In genomic region chr11:23233075-23233474, GRCh38 we compare ENCODE assay signal across 20 cellular contexts.
DNase-seq lines count a peak whose midpoint lies in the region; ATAC-seq and TF ChIP-seq lines count a peak whose summit lies in the region.
"Had no signal": no experiment of that assay in that cellular context is flagged by ENCODE, and none has a peak within 500 bp of the region (broad histone marks: within the 10 kb centered on the region; RNA-seq: fewer than 3 reads in every experiment).

No MANE protein-coding gene starts in this region.

- peak overlapping the region; percentile 24; the same call in 1 of the 2 replicates for H2BK120ac ChIP-seq in IMR-90 (ENCODE audit: low read depth, low read length)

- no peaks in the 10 kb centered on the region for H3K36me3 Mint-ChIP-seq in activated naive CD8-positive, alpha-beta T cell treated with anti-CD3 and anti-CD28 coated beads, Interleukin-2, amount 50 U/mL, for 24 hours (ENCODE audit: low read depth)
- H3K36me3 Mint-ChIP-seq: activated naive CD4-positive, alpha-beta T cell treated with anti-CD3 and anti-CD28 coated beads, Interleukin-2, amount 50 U/mL, for 72 hours; neural progenitor cell; stimulated activated memory B cell treated with anti-CD40 and anti-IgM and Interleukin-4, amounts not matched to agents 10 μg/mL and 1 μg/mL and 100 μg/mL, for 72 hours had no signal

- no peaks in the 10 kb centered on the region for H3K9me1 ChIP-seq in IMR-90 (ENCODE audit: insufficient read depth, low read length)

- intact Hi-C loops in IMR-90 (cut with micrococcal nuclease) (no loop called here), colonic mucosa (cut with DNase I) (no loop called here)

- POLR2A ChIA-PET in IMR-90 (lab: Charles Lee; ENCODE audit: unreplicated experiment), result no interaction called here

- TF ChIP-seq POLR2A in IMR-90 (IDR thresholded peaks at IDR 0.05; ENCODE audit: low read depth, low read length), result no peak

- H4K5ac ChIP-seq in IMR-90 (ENCODE audit: low read depth, low read length), result no peak overlapping the region

- H3K27me3 ChIP-seq in IMR-90 (ENCODE audit: control insufficient read depth, insufficient read depth, low read length), result no peaks in the 10 kb centered on the region
- H3K27me3 ChIP-seq in colonic mucosa, result no peaks in the 10 kb centered on the region
- H3K27me3 ChIP-seq: neural progenitor cell, SJCRH30, tibial artery had no signal

- in situ Hi-C loops in IMR-90 (cut with MboI; ENCODE audit: low sequenced_read_pairs), result no loop called here

- TF ChIP-seq CTCF in AG09309 (IDR thresholded peaks at IDR 0.05; ENCODE audit: control insufficient read depth, insufficient read depth, low read depth, low read length, missing control alignments), result no peak
- TF ChIP-seq CTCF in IMR-90 (conservative IDR thresholded peaks at IDR 0.05; ENCODE audit: low read depth, low read length), result no peak
- TF ChIP-seq CTCF in cardiac fibroblast (IDR thresholded peaks at IDR 0.05; ENCODE audit: low read depth, low read length), result no peak
- TF ChIP-seq CTCF in colonic mucosa (IDR thresholded peaks at IDR 0.05), result no peak

- ATAC-seq in IMR-90 (ENCODE audit: low read depth), result peak; percentile 40; the same call in 1 of the 2 replicates
- ATAC-seq in activated naive CD8-positive, alpha-beta T cell treated with anti-CD3 and anti-CD28 coated beads, Interleukin-2, amount 50 U/mL, for 24 hours, result no peak
- ATAC-seq: activated naive CD4-positive, alpha-beta T cell treated with anti-CD3 and anti-CD28 coated beads, Interleukin-2, amount 50 U/mL, for 72 hours; effector memory CD8-positive, alpha-beta T cell; left colon; psoas muscle; stimulated activated memory B cell treated with anti-CD40 and anti-IgM and Interleukin-4, amounts not matched to agents 10 μg/mL and 1 μg/mL and 100 μg/mL, for 72 hours had no signal

- H3K9ac ChIP-seq in IMR-90 (ENCODE audit: low read depth, low read length) (no peak overlapping the region), colonic mucosa (ENCODE audit: low read depth in 2 of 2, low read length in 2 of 2) (no peak overlapping the region)
- H3K9ac ChIP-seq: neural progenitor cell had no signal

- H3K4me3 Mint-ChIP-seq in activated naive CD8-positive, alpha-beta T cell treated with anti-CD3 and anti-CD28 coated beads, Interleukin-2, amount 50 U/mL, for 24 hours, result no peak overlapping the region
- H3K4me3 Mint-ChIP-seq: effector memory CD8-positive, alpha-beta T cell; neural progenitor cell; stimulated activated memory B cell treated with anti-CD40 and anti-IgM and Interleukin-4, amounts not matched to agents 10 μg/mL and 1 μg/mL and 100 μg/mL, for 72 hours had no signal

- H2BK15ac ChIP-seq in IMR-90 (ENCODE audit: low read depth, low read length), result no peak overlapping the region

- H3K4me2 ChIP-seq in IMR-90 (ENCODE audit: low read depth, low read length), result no peak overlapping the region
- H3K4me2 ChIP-seq: neural progenitor cell had no signal

- H2AK9ac ChIP-seq in IMR-90 (replicated peaks; ENCODE audit: low read depth, low read length, poor library complexity), result no peak overlapping the region

- H3K4me3 ChIP-seq in AG09309 (ENCODE audit: control insufficient read depth, low read depth, low read length) (no peak overlapping the region), IMR-90 (ENCODE audit: insufficient read depth, low read depth, low read length) (no peak overlapping the region), cardiac fibroblast (replicated peaks in 1 of 2; ENCODE audit: low read depth in 2 of 2, low read length in 2 of 2) (no peak overlapping the region), colonic mucosa (no peak overlapping the region)
- H3K4me3 ChIP-seq: neural progenitor cell, psoas muscle, SJCRH30, tibial artery had no signal

- H3K14ac ChIP-seq in IMR-90 (replicated peaks; ENCODE audit: low read depth, low read length), result no peak overlapping the region

- no peak overlapping the region for H3K18ac ChIP-seq in IMR-90 (ENCODE audit: low read depth, low read length)

- no peak overlapping the region for H3K56ac ChIP-seq in IMR-90 (ENCODE audit: extremely low read depth, insufficient read depth, low read length)

- H4K91ac ChIP-seq in IMR-90 (ENCODE audit: insufficient read depth, low read depth, low read length), result no peak overlapping the region

- dilution Hi-C loops in IMR-90 (cut with HindIII; ENCODE audit: low sequenced_read_pairs, unreplicated experiment), result no loop called here

- TF ChIP-seq RAD21 in IMR-90 (IDR thresholded peaks at IDR 0.05; ENCODE audit: low read length), result no peak

- no peaks in the 10 kb centered on the region for H3K27me3 Mint-ChIP-seq in activated naive CD8-positive, alpha-beta T cell treated with anti-CD3 and anti-CD28 coated beads, Interleukin-2, amount 50 U/mL, for 24 hours
- H3K27me3 Mint-ChIP-seq: effector memory CD8-positive, alpha-beta T cell; stimulated activated memory B cell treated with anti-CD40 and anti-IgM and Interleukin-4, amounts not matched to agents 10 μg/mL and 1 μg/mL and 100 μg/mL, for 72 hours had no signal

- no peaks in the 10 kb centered on the region for H3K79me1 ChIP-seq in IMR-90 (ENCODE audit: low read depth in 1 of 2, low read length in 2 of 2)

- CTCF ChIA-PET in IMR-90 (lab: Yijun Ruan, JAX), result no interaction called here

- H3K9me3 ChIP-seq in IMR-90 (ENCODE audit: control insufficient read depth, insufficient read depth, low read length), result no peaks in the 10 kb centered on the region
- H3K9me3 ChIP-seq in colonic mucosa, result no peaks in the 10 kb centered on the region
- H3K9me3 ChIP-seq: psoas muscle, SJCRH30, tibial artery had no signal

- WGBS in IMR-90 (ENCODE audit: extremely low coverage in 2 of 2, insufficient read length in 1 of 2), 2 experiments, result no CpG with 5 or more reads among the region's 3 CpGs

- no peak overlapping the region for H2AK5ac ChIP-seq in IMR-90 (ENCODE audit: low read depth, low read length)

- no peak overlapping the region for H2AFZ ChIP-seq in IMR-90 (replicated peaks; ENCODE audit: low read length, poor library complexity)
- H2AFZ ChIP-seq: neural progenitor cell had no signal

- no peak overlapping the region for H4K8ac ChIP-seq in IMR-90 (ENCODE audit: low read depth in 2 of 2, low read length in 2 of 2)

- H3K23ac ChIP-seq in IMR-90 (ENCODE audit: low read depth, low read length), result no peak overlapping the region

- H3K4me1 ChIP-seq in IMR-90 (ENCODE audit: control insufficient read depth, insufficient read depth, low read length) (no peaks in the 10 kb centered on the region; the same call in 1 of the 2 replicates), colonic mucosa (no peaks in the 10 kb centered on the region)
- H3K4me1 ChIP-seq: neural progenitor cell, psoas muscle had no signal

- no peak overlapping the region for H3K27ac Mint-ChIP-seq in activated naive CD8-positive, alpha-beta T cell treated with anti-CD3 and anti-CD28 coated beads, Interleukin-2, amount 50 U/mL, for 24 hours
- H3K27ac Mint-ChIP-seq: activated naive CD4-positive, alpha-beta T cell treated with anti-CD3 and anti-CD28 coated beads, Interleukin-2, amount 50 U/mL, for 72 hours; effector memory CD8-positive, alpha-beta T cell; neural progenitor cell; stimulated activated memory B cell treated with anti-CD40 and anti-IgM and Interleukin-4, amounts not matched to agents 10 μg/mL and 1 μg/mL and 100 μg/mL, for 72 hours had no signal

- H3K9me3 Mint-ChIP-seq in activated naive CD8-positive, alpha-beta T cell treated with anti-CD3 and anti-CD28 coated beads, Interleukin-2, amount 50 U/mL, for 24 hours, result peaks cover 9% of the 10 kb centered on the region
- H3K9me3 Mint-ChIP-seq: neural progenitor cell; stimulated activated memory B cell treated with anti-CD40 and anti-IgM and Interleukin-4, amounts not matched to agents 10 μg/mL and 1 μg/mL and 100 μg/mL, for 72 hours had no signal

- no peaks in the 10 kb centered on the region for H4K20me1 ChIP-seq in IMR-90 (ENCODE audit: insufficient read depth, low read length)

- BruUV-seq in IMR-90 (replicated peaks; lab: Mats Ljungman, UMichigan), result no TSS peak

- no peak overlapping the region for H2BK5ac ChIP-seq in IMR-90 (ENCODE audit: low read depth, low read length, poor library complexity, severe bottlenecking)

- H3K36me3 ChIP-seq in IMR-90 (ENCODE audit: control insufficient read depth, insufficient read depth, low read length) (no peaks in the 10 kb centered on the region), colonic mucosa (no peaks in the 10 kb centered on the region)
- H3K36me3 ChIP-seq: neural progenitor cell, SJCRH30, tibial artery had no signal

- no peaks in the 10 kb centered on the region for H3K4me1 Mint-ChIP-seq in activated naive CD8-positive, alpha-beta T cell treated with anti-CD3 and anti-CD28 coated beads, Interleukin-2, amount 50 U/mL, for 24 hours
- H3K4me1 Mint-ChIP-seq: neural progenitor cell; stimulated activated memory B cell treated with anti-CD40 and anti-IgM and Interleukin-4, amounts not matched to agents 10 μg/mL and 1 μg/mL and 100 μg/mL, for 72 hours had no signal

- DNase-seq in AG09309 (ENCODE audit: low read depth) (peak; percentile 47), IMR-90 (peak; percentile 76), cardiac fibroblast (ENCODE audit: low read depth in 2 of 2) (peak; percentile 63 to 76), kidney glomerular epithelial cell (lab: John Stamatoyannopoulos, UW) (peak; percentile 3), NCI-H2196 treated with DMSO at 0.1 percent for 48 hours (lab: John Stamatoyannopoulos, UW; ENCODE audit: unreplicated experiment) (no peak), HK-2 (ENCODE audit: unreplicated experiment) (no peak), colonic mucosa (no peak)
- no peak for DNase-seq in activated naive CD8-positive, alpha-beta T cell treated with anti-CD3 and anti-CD28 coated beads, Interleukin-2, amount 50 U/mL, for 24 hours
- DNase-seq: activated T-cell treated with anti-CD3 and anti-CD28 coated beads, Interleukin-2, amount 50 U/mL, for 48 hours; effector memory CD8-positive, alpha-beta T cell; foreskin melanocyte; left colon; NCI-H1105 treated with DMSO at 0.1 percent for 48 hours; NCI-H69; psoas muscle; SJCRH30; tibial artery had no signal

- H3K4ac ChIP-seq in IMR-90 (ENCODE audit: low read depth, low read length), result no peak overlapping the region

- no peak overlapping the region for H3K27ac ChIP-seq in IMR-90 (ENCODE audit: insufficient read depth, low read length)
- H3K27ac ChIP-seq in colonic mucosa, result no peak overlapping the region
- H3K27ac ChIP-seq: neural progenitor cell, psoas muscle, SJCRH30, tibial artery had no signal

- H2BK20ac ChIP-seq in IMR-90 (ENCODE audit: low read depth, low read length), result no peak overlapping the region

TF ChIP-seq in IMR-90, 13 proteins besides CTCF, POLR2A, EP300 and RAD21 (continues in another document):
- no peak for TF ChIP-seq CHD1 (IDR thresholded peaks at IDR 0.05; ENCODE audit: low read depth, low read length)
- TF ChIP-seq, protein P1, sequence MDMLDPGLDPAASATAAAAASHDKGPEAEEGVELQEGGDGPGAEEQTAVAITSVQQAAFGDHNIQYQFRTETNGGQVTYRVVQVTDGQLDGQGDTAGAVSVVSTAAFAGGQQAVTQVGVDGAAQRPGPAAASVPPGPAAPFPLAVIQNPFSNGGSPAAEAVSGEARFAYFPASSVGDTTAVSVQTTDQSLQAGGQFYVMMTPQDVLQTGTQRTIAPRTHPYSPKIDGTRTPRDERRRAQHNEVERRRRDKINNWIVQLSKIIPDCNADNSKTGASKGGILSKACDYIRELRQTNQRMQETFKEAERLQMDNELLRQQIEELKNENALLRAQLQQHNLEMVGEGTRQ (IDR thresholded peaks at IDR 0.05; ENCODE audit: low read depth, low read length), result no peak
- TF ChIP-seq BHLHE40 (IDR thresholded peaks at IDR 0.05; ENCODE audit: low read depth, low read length), result no peak
- no peak for TF ChIP-seq FOS (IDR thresholded peaks at IDR 0.05; ENCODE audit: low read depth, low read length)

Comparison
In these comparisons a context has a peak if more than half of its experiments do, and no peak if none do; other contexts are left out.
1. DNase-seq: peak in AG09309 (single experiment), IMR-90 (single experiment), cardiac fibroblast (2 of 2) and kidney glomerular epithelial cell (single experiment); none in NCI-H2196 treated with DMSO at 0.1 percent for 48 hours (single experiment), activated naive CD8-positive, alpha-beta T cell treated with anti-CD3 and anti-CD28 coated beads, Interleukin-2, amount 50 U/mL, for 24 hours (single experiment), HK-2 (single experiment) and colonic mucosa (single experiment).